In genomic region chr2:222448806-222449205, GRCh38 we compare ENCODE assay signal across 10 cellular contexts. TPM values are rescaled to one million over a fixed set of nuclear protein-coding genes. Genes with fewer than 3 reads are reported as not detected.
A peak's percentile ranks its signal among the peaks of the same experiment; 100 is the strongest.
DNase-seq lines count a peak whose midpoint lies in the region; ATAC-seq and TF ChIP-seq lines count a peak whose summit lies in the region.
"Had no signal": no experiment of that assay in that cellular context is flagged by ENCODE, and none has a peak within 500 bp of the region (broad histone marks: within the 10 kb centered on the region; RNA-seq: fewer than 3 reads in every experiment).

No MANE protein-coding gene starts in this region.

- 18 to 28% (median 26%) methylated on average over 7 of the region's 7 CpGs for WGBS in spleen, 5 donors

- no peak for ATAC-seq in GM21515 (IDR thresholded peaks at IDR 0.05; ENCODE audit: unreplicated experiment)
- ATAC-seq in activated CD8-positive, alpha-beta T cell treated with anti-CD3 and anti-CD28 coated beads, Interleukin-2, amount 10 ng/mL, durations not matched to agents 7 days and 5 days, result no peak

- H3K27ac Mint-ChIP-seq in activated CD8-positive, alpha-beta T cell treated with anti-CD3 and anti-CD28 coated beads, Interleukin-2, amount 10 ng/mL, durations not matched to agents 7 days and 5 days, result no peak overlapping the region

- no peak overlapping the region for H3K4me3 Mint-ChIP-seq in activated CD8-positive, alpha-beta T cell treated with anti-CD3 and anti-CD28 coated beads, Interleukin-2, amount 10 ng/mL, durations not matched to agents 7 days and 5 days

- H3K9me3 ChIP-seq in left ventricle myocardium inferior (replicated peaks), result no peaks in the 10 kb centered on the region
- H3K9me3 ChIP-seq in spleen, result no peaks in the 10 kb centered on the region

- TF ChIP-seq CTCF in HFF-Myc (IDR thresholded peaks at IDR 0.05; ENCODE audit: low read depth, low read length, missing control alignments) (no peak), left ventricle myocardium inferior (IDR thresholded peaks at IDR 0.05; ENCODE audit: borderline replicate concordance) (no peak), spleen (IDR thresholded peaks at IDR 0.05 in 8 of 11, conservative IDR thresholded peaks at IDR 0.05 in 3 of 11) (no peak)

- H3K9me3 Mint-ChIP-seq in activated CD8-positive, alpha-beta T cell treated with anti-CD3 and anti-CD28 coated beads, Interleukin-2, amount 10 ng/mL, durations not matched to agents 7 days and 5 days (ENCODE audit: insufficient read depth), result no peaks in the 10 kb centered on the region

- H3K36me3 ChIP-seq in left ventricle myocardium inferior (no peaks in the 10 kb centered on the region), spleen (no peaks in the 10 kb centered on the region)

- H3K27ac ChIP-seq in left ventricle myocardium inferior (replicated peaks) (peak overlapping the region; percentile 64), spleen (peak overlapping the region in 6 of 8 donors; percentile 37 to 67 (median 50))

- H3K27me3 ChIP-seq in left ventricle myocardium inferior (ENCODE audit: low read depth) (no peaks in the 10 kb centered on the region), spleen (replicated peaks in 1 of 7) (no peaks in the 10 kb centered on the region)

- DNase-seq in HFF-Myc (ENCODE audit: extremely low read depth, low read depth) (peak; percentile 65), SK-N-DZ (ENCODE audit: low spot score) (peak; percentile 21), left ventricle myocardium inferior (peak; percentile 22), spleen (no peak), NCI-H2227 (lab: John Stamatoyannopoulos, UW; ENCODE audit: unreplicated experiment) (no peak)
- DNase-seq in stimulated activated CD4-positive, alpha-beta T cell treated with anti-CD3 and anti-CD28 coated beads, Interleukin-4, amount 100 ng/mL, for 24 hours, result no peak
- no peak for DNase-seq in activated CD8-positive, alpha-beta T cell treated with anti-CD3 and anti-CD28 coated beads, Interleukin-2, amount 10 ng/mL, durations not matched to agents 7 days and 5 days
- DNase-seq: activated effector memory CD4-positive, alpha-beta T cell treated with anti-CD3 and anti-CD28 coated beads, Interleukin-2, amount 50 U/mL, for 16 hours; effector CD8-positive, alpha-beta T cell had no signal

- H3K4me1 Mint-ChIP-seq in activated CD8-positive, alpha-beta T cell treated with anti-CD3 and anti-CD28 coated beads, Interleukin-2, amount 10 ng/mL, durations not matched to agents 7 days and 5 days (ENCODE audit: low read depth), result no peaks in the 10 kb centered on the region

- H3K4me3 ChIP-seq in HFF-Myc (replicated peaks; ENCODE audit: low read depth, low read length) (no peak overlapping the region), left ventricle myocardium inferior (no peak overlapping the region), spleen (no peak overlapping the region)

- POLR2A ChIA-PET in activated CD8-positive, alpha-beta T cell treated with anti-CD3 and anti-CD28 coated beads, Interleukin-2, amount 10 ng/mL, durations not matched to agents 7 days and 5 days (lab: Charles Lee), result no interaction called here

- CTCF ChIA-PET in activated CD8-positive, alpha-beta T cell treated with anti-CD3 and anti-CD28 coated beads, Interleukin-2, amount 10 ng/mL, durations not matched to agents 7 days and 5 days (lab: Charles Lee), result no interaction called here

- H3K36me3 Mint-ChIP-seq in activated CD8-positive, alpha-beta T cell treated with anti-CD3 and anti-CD28 coated beads, Interleukin-2, amount 10 ng/mL, durations not matched to agents 7 days and 5 days (ENCODE audit: low read depth), result no peaks in the 10 kb centered on the region

- H3K4me1 ChIP-seq in left ventricle myocardium inferior, result peaks cover 51% of the 10 kb centered on the region
- H3K4me1 ChIP-seq in spleen, result peaks cover 0 to 22% (median 6%) of the 10 kb centered on the region in 6 donors

- TF ChIP-seq POLR2A in spleen (IDR thresholded peaks at IDR 0.05), result no peak

- peaks cover 5% of the 10 kb centered on the region for H3K27me3 Mint-ChIP-seq in activated CD8-positive, alpha-beta T cell treated with anti-CD3 and anti-CD28 coated beads, Interleukin-2, amount 10 ng/mL, durations not matched to agents 7 days and 5 days (ENCODE audit: low read depth)

- intact Hi-C loops in left ventricle myocardium inferior (cut with micrococcal nuclease) (no loop called here), spleen (cut with DNase I; ENCODE audit: low total_unique reads) (no loop called here)

RNA-seq across cellular contexts. Expression of gene SGPP2, which starts 24.5 kb away (rescaled TPM):
- polyA plus RNA-seq in SK-N-DZ (2014; cell fraction: cytosol; rRNA removed), result 2.5 and 4.1 TPM in 2 replicates
- 1.2 and 1.6 TPM in 2 replicates for polyA plus RNA-seq in SK-N-DZ (2014; cell fraction: nucleus; rRNA removed)
- total RNA-seq in left ventricle myocardium inferior, result 2.3 TPM
- 1 to 10 TPM; 1.6 to 3.1 (median 2.0) TPM for total RNA-seq in spleen
- under 1 TPM; 0.13 to 0.67 (median 0.27) TPM for polyA plus RNA-seq in spleen
- under 1 TPM; 0.08 to 0.11 TPM for total RNA-seq in activated CD8-positive, alpha-beta T cell treated with anti-CD3 and anti-CD28 coated beads, Interleukin-2, amount 10 ng/mL, durations not matched to agents 7 days and 5 days

Comparison
In these comparisons a context has a peak if more than half of its experiments do, and no peak if none do; other contexts are left out.
1. DNase-seq: peak in HFF-Myc (single experiment), SK-N-DZ (single experiment) and left ventricle myocardium inferior (single experiment); none in spleen (single experiment), NCI-H2227 (single experiment), stimulated activated CD4-positive, alpha-beta T cell treated with anti-CD3 and anti-CD28 coated beads, Interleukin-4, amount 100 ng/mL, for 24 hours (single experiment) and activated CD8-positive, alpha-beta T cell treated with anti-CD3 and anti-CD28 coated beads, Interleukin-2, amount 10 ng/mL, durations not matched to agents 7 days and 5 days (single experiment).